ENCODE assay signal across 7 cellular contexts in genomic region chr22:22983123-22983522, GRCh38.
"Had no signal": no experiment of that assay in that cellular context is flagged by ENCODE, and none has a peak within 500 bp of the region (broad histone marks: within the 10 kb centered on the region; RNA-seq: fewer than 3 reads in every experiment).

No MANE protein-coding gene starts in this region.

- H3K9ac ChIP-seq: GM23248 had no signal

- H3K27ac Mint-ChIP-seq: HFFc6 had no signal

- H3K4me3 ChIP-seq: GM23248, HAP-1 had no signal

- H2AFZ ChIP-seq: GM23248 had no signal

- H3K4me3 Mint-ChIP-seq: HFFc6 had no signal

- H3K27ac ChIP-seq: GM23248 had no signal

- DNase-seq: GM23248, GOT3, H7, HFFc6, IMR-90 had no signal

- H3K36me3 ChIP-seq: HAP-1 had no signal

- H3K4me1 ChIP-seq: HAP-1 had no signal

- ATAC-seq: HCT116 had no signal
